Comparison of ENCODE assay signal across 1 cellular context in the genomic region with DNA sequence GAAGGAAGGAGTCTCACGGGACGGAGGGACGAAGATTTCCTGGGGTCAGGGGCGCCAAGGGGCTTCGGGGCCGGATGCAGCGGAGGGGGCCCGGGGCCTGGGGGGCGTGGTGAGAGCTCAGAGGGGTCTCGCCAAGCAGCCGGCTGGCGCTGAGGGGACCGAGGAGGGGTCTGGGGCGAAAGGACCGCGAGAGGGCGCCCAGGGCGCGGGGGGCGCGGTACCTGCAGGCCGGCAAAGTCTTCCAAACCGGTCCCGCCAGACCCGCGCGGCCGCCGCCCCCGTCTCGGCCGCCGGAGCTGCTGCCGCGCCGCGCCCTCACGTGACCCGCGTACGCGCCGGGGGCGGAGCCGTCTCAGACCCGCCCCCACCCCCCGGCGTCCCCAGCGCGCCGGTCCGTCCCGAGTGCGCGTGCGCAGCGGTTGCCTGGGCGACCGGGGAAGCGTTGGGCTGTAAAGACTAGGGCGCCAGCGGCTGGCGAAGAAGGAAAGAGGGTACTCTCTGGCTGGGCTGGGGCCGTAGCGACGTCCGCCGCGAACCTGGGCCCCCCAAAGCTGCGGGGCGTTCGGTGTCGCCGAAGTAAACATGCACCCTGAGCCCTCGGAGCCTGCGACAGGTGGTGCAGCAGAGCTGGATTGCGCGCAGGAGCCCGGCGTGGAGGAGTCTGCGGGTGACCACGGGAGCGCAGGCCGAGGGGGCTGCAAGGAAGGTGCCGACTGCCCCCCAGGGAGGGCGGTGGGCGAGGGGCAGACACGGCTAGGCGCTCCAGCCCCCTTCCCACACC.
TF ChIP-seq lines count a peak whose summit lies in the region.

Gene DNAAF1, plus strand, starts transcription at position 450 of the 781 bp plus-strand sequence. Its CDS starts 133 bp downstream, at position 583.
Gene HSDL1, minus strand, starts transcription at position 319 of the 781 bp plus-strand sequence. CDS start 13,856 bp downstream, outside the sequence.

TF ChIP-seq in K562, 482 proteins besides CTCF, POLR2A, EP300 and RAD21 (continued from another document and continues in another):
- TF ChIP-seq, protein P1, sequence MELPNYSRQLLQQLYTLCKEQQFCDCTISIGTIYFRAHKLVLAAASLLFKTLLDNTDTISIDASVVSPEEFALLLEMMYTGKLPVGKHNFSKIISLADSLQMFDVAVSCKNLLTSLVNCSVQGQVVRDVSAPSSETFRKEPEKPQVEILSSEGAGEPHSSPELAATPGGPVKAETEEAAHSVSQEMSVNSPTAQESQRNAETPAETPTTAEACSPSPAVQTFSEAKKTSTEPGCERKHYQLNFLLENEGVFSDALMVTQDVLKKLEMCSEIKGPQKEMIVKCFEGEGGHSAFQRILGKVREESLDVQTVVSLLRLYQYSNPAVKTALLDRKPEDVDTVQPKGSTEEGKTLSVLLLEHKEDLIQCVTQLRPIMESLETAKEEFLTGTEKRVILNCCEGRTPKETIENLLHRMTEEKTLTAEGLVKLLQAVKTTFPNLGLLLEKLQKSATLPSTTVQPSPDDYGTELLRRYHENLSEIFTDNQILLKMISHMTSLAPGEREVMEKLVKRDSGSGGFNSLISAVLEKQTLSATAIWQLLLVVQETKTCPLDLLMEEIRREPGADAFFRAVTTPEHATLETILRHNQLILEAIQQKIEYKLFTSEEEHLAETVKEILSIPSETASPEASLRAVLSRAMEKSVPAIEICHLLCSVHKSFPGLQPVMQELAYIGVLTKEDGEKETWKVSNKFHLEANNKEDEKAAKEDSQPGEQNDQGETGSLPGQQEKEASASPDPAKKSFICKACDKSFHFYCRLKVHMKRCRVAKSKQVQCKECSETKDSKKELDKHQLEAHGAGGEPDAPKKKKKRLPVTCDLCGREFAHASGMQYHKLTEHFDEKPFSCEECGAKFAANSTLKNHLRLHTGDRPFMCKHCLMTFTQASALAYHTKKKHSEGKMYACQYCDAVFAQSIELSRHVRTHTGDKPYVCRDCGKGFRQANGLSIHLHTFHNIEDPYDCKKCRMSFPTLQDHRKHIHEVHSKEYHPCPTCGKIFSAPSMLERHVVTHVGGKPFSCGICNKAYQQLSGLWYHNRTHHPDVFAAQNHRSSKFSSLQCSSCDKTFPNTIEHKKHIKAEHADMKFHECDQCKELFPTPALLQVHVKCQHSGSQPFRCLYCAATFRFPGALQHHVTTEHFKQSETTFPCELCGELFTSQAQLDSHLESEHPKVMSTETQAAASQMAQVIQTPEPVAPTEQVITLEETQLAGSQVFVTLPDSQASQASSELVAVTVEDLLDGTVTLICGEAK (IDR thresholded peaks at IDR 0.05): no peak
- TF ChIP-seq, protein P1 (CRISPR knock-in tag; IDR thresholded peaks at IDR 0.05): no peak
- no peak for TF ChIP-seq FOXO4 (CRISPR knock-in tag; IDR thresholded peaks at IDR 0.05)
- TF ChIP-seq ZNF740 (CRISPR knock-in tag; IDR thresholded peaks at IDR 0.05): no peak
- TF ChIP-seq ZNF740 (tag; IDR thresholded peaks at IDR 0.05): no peak
- TF ChIP-seq, protein P2, sequence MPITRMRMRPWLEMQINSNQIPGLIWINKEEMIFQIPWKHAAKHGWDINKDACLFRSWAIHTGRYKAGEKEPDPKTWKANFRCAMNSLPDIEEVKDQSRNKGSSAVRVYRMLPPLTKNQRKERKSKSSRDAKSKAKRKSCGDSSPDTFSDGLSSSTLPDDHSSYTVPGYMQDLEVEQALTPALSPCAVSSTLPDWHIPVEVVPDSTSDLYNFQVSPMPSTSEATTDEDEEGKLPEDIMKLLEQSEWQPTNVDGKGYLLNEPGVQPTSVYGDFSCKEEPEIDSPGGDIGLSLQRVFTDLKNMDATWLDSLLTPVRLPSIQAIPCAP (CRISPR knock-in tag; IDR thresholded peaks at IDR 0.05; ENCODE audit: borderline replicate concordance): no peak
- TF ChIP-seq SREBF1 (IDR thresholded peaks at IDR 0.05; ENCODE audit: borderline replicate concordance, low read depth, low read length): no peak
- TF ChIP-seq TEAD4 (IDR thresholded peaks at IDR 0.05; ENCODE audit: low read length): no peak
- no peak for TF ChIP-seq TEAD4 (CRISPR knock-in tag; IDR thresholded peaks at IDR 0.05; ENCODE audit: borderline replicate concordance)
- no peak for TF ChIP-seq NFXL1 (CRISPR knock-in tag; IDR thresholded peaks at IDR 0.05)
- no peak; the same call in 1 of the 2 replicates for TF ChIP-seq KLF1 (tag; IDR thresholded peaks at IDR 0.05)
- no peak for TF ChIP-seq KLF16 (IDR thresholded peaks at IDR 0.05)
- TF ChIP-seq, protein P3, sequence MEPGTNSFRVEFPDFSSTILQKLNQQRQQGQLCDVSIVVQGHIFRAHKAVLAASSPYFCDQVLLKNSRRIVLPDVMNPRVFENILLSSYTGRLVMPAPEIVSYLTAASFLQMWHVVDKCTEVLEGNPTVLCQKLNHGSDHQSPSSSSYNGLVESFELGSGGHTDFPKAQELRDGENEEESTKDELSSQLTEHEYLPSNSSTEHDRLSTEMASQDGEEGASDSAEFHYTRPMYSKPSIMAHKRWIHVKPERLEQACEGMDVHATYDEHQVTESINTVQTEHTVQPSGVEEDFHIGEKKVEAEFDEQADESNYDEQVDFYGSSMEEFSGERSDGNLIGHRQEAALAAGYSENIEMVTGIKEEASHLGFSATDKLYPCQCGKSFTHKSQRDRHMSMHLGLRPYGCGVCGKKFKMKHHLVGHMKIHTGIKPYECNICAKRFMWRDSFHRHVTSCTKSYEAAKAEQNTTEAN (CRISPR knock-in tag; IDR thresholded peaks at IDR 0.05): no peak
- TF ChIP-seq, protein P4, sequence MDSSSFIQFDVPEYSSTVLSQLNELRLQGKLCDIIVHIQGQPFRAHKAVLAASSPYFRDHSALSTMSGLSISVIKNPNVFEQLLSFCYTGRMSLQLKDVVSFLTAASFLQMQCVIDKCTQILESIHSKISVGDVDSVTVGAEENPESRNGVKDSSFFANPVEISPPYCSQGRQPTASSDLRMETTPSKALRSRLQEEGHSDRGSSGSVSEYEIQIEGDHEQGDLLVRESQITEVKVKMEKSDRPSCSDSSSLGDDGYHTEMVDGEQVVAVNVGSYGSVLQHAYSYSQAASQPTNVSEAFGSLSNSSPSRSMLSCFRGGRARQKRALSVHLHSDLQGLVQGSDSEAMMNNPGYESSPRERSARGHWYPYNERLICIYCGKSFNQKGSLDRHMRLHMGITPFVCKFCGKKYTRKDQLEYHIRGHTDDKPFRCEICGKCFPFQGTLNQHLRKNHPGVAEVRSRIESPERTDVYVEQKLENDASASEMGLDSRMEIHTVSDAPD (CRISPR knock-in tag; IDR thresholded peaks at IDR 0.05): no peak
- TF ChIP-seq RNF2 (IDR thresholded peaks at IDR 0.05): no peak
- no peak for TF ChIP-seq PCBP1 (IDR thresholded peaks at IDR 0.05; ENCODE audit: low read depth, low read length, poor library complexity, severe bottlenecking)
- TF ChIP-seq FOXA3 (CRISPR knock-in tag; conservative IDR thresholded peaks at IDR 0.05 in 1 of 2, IDR thresholded peaks at IDR 0.05 in 1 of 2): no peak
- no peak for TF ChIP-seq RBM14 (IDR thresholded peaks at IDR 0.05; ENCODE audit: borderline replicate concordance, insufficient read depth, low read depth, low read length)
- TF ChIP-seq ARID1B (IDR thresholded peaks at IDR 0.05): no peak
- TF ChIP-seq RBM39 (optimal IDR thresholded peaks at IDR 0.05; ENCODE audit: low read depth, low read length): no peak
- no peak for TF ChIP-seq HMG20A (CRISPR knock-in tag; conservative IDR thresholded peaks at IDR 0.05)
- TF ChIP-seq SMARCB1 (IDR thresholded peaks at IDR 0.05; ENCODE audit: insufficient read length, low read depth): no peak
- no peak for TF ChIP-seq PCBP2 (IDR thresholded peaks at IDR 0.05; ENCODE audit: low read depth, low read length, poor library complexity, severe bottlenecking)
- no peak for TF ChIP-seq PTTG1 (tag; IDR thresholded peaks at IDR 0.05; ENCODE audit: low read depth)
- TF ChIP-seq MYBL2 (IDR thresholded peaks at IDR 0.05; ENCODE audit: low read depth): no peak
- TF ChIP-seq MYBL2 (CRISPR knock-in tag; IDR thresholded peaks at IDR 0.05; ENCODE audit: borderline replicate concordance): no peak
- peak; percentile 43; the same call in 1 of the 2 replicates for TF ChIP-seq L3MBTL2 (IDR thresholded peaks at IDR 0.05)
- TF ChIP-seq PRPF4 (IDR thresholded peaks at IDR 0.05; ENCODE audit: insufficient read depth, low read depth, low read length, poor library complexity, severe bottlenecking): no peak
- no peak for TF ChIP-seq FOXJ2 (tag; IDR thresholded peaks at IDR 0.05)
- TF ChIP-seq CREB1 (IDR thresholded peaks at IDR 0.05): peak; percentile 43; the same call in 1 of the 2 replicates
- peak; percentile 45; the same call in 1 of the 2 replicates for TF ChIP-seq CREB1 (CRISPR knock-in tag; IDR thresholded peaks at IDR 0.05)
- no peak for TF ChIP-seq ZNF212 (CRISPR knock-in tag; IDR thresholded peaks at IDR 0.05)
- TF ChIP-seq, protein P5, sequence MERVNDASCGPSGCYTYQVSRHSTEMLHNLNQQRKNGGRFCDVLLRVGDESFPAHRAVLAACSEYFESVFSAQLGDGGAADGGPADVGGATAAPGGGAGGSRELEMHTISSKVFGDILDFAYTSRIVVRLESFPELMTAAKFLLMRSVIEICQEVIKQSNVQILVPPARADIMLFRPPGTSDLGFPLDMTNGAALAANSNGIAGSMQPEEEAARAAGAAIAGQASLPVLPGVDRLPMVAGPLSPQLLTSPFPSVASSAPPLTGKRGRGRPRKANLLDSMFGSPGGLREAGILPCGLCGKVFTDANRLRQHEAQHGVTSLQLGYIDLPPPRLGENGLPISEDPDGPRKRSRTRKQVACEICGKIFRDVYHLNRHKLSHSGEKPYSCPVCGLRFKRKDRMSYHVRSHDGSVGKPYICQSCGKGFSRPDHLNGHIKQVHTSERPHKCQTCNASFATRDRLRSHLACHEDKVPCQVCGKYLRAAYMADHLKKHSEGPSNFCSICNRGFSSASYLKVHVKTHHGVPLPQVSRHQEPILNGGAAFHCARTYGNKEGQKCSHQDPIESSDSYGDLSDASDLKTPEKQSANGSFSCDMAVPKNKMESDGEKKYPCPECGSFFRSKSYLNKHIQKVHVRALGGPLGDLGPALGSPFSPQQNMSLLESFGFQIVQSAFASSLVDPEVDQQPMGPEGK (CRISPR knock-in tag; IDR thresholded peaks at IDR 0.05; ENCODE audit: borderline replicate concordance): no peak
- peak; percentile 71 for TF ChIP-seq MEIS2 (IDR thresholded peaks at IDR 0.05; ENCODE audit: partially characterized antibody)
- no peak for TF ChIP-seq ZBTB49 (CRISPR knock-in tag; IDR thresholded peaks at IDR 0.05; ENCODE audit: borderline replicate concordance)
- no peak for TF ChIP-seq CEBPG (CRISPR knock-in tag; IDR thresholded peaks at IDR 0.05)
- no peak for TF ChIP-seq CEBPG (tag; conservative IDR thresholded peaks at IDR 0.05 in 1 of 2, IDR thresholded peaks at IDR 0.05 in 1 of 2)
- no peak for TF ChIP-seq PML (IDR thresholded peaks at IDR 0.05; ENCODE audit: low read length)
- no peak for TF ChIP-seq SREBF2 (CRISPR knock-in tag; IDR thresholded peaks at IDR 0.05)
- TF ChIP-seq POLR2AphosphoS2 (IDR thresholded peaks at IDR 0.05; ENCODE audit: low read length): no peak
- TF ChIP-seq KDM4B (IDR thresholded peaks at IDR 0.05; ENCODE audit: borderline replicate concordance in 2 of 2, low read depth in 1 of 2): no peak
